In the genomic region with DNA sequence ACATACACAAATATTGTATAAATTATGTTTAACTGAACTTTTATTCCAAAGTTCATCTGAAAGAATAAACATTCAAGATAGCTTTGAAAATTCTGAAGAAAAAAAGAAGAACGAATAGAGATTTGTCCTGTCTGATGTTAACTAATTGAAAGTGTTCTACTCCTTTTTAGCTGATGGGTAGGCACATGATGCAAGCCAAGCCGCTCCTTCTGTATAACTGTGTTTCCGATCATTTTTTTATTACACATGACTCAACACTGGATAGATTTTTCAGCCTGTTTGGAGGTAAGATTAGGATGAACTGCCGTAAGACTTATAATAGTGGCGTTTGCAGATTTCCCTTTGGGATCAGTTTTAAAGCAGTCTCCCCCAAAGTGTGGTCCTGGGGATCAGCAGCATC, we compare ENCODE assay signal across 23 cellular contexts. TPM values are rescaled to one million over a fixed set of nuclear protein-coding genes. Genes with fewer than 3 reads are reported as not detected.
DNase-seq lines count a peak whose midpoint lies in the region; ATAC-seq and TF ChIP-seq lines count a peak whose summit lies in the region.
"Had no signal": no experiment of that assay in that cellular context is flagged by ENCODE, and none has a peak within 500 bp of the region (broad histone marks: within the 10 kb centered on the region; RNA-seq: fewer than 3 reads in every experiment).

No MANE protein-coding gene starts in this region.

- H3K27me3 ChIP-seq in CD4-positive, alpha-beta T cell (ENCODE audit: control insufficient read depth, insufficient read depth, low read length), result no peaks in the 10 kb centered on the region
- H3K27me3 ChIP-seq in CD8-positive, alpha-beta memory T cell (ENCODE audit: insufficient read depth, low read length, poor library complexity, severe bottlenecking), result no peaks in the 10 kb centered on the region
- no peaks in the 10 kb centered on the region for H3K27me3 ChIP-seq in Panc1 (ENCODE audit: control insufficient read depth, insufficient read depth, low read length)
- H3K27me3 ChIP-seq: MG63, Peyer's patch had no signal

- H3K27ac ChIP-seq in CD4-positive, alpha-beta T cell (ENCODE audit: low read depth, low read length), result no peak overlapping the region
- H3K27ac ChIP-seq in CD8-positive, alpha-beta memory T cell (ENCODE audit: low read depth, low read length), result no peak overlapping the region
- H3K27ac ChIP-seq in Panc1 (ENCODE audit: low read length), result no peak overlapping the region
- H3K27ac ChIP-seq: C4-2B, HL-60, Peyer's patch had no signal

- no peak for TF ChIP-seq CTCF in CD4-positive, alpha-beta T cell (IDR thresholded peaks at IDR 0.05)
- no peak for TF ChIP-seq CTCF in Panc1 (IDR thresholded peaks at IDR 0.05)

- in situ Hi-C loops in Panc1 (cut with HindIII; ENCODE audit: low pct_unique_long_range_greater_than_20kb, low sequenced_read_pairs), result no loop called here

- DNase-seq in CD4-positive, alpha-beta T cell, result no peak
- no peak for DNase-seq in CD8-positive, alpha-beta memory T cell
- DNase-seq in Panc1 (ENCODE audit: low read depth, low spot score) (no peak), left colon (no peak), SIG-M5 (lab: John Stamatoyannopoulos, UW) (no peak), activated gamma-delta T cell treated with Interleukin-2 at 50 U/mL for 16 hours (no peak)
- DNase-seq: AML-193, Caco-2, HFFc6, IMR-90, MG63, NCI-H1048, NCI-H1436 treated with DMSO at 0.1 percent for 48 hours, NCI-H2029 treated with DMSO at 0.1 percent for 48 hours, NCI-H2227 treated with DMSO at 0.1 percent for 48 hours, Peyer's patch, Right ventricle myocardium superior, SK-N-SH, T-cell had no signal

- CTCF ChIA-PET in CD4-positive, alpha-beta T cell (lab: Charles Lee), result interaction anchor here (1.5 kb wide), 1 partner anchor 13 kb away, joined by 5 read pairs; no protein-coding TSS in a partner anchor
- CTCF ChIA-PET in CD8-positive, alpha-beta memory T cell (lab: Charles Lee), result interaction anchor here (1.2 kb wide), 1 partner anchor 77 kb away, joined by 3 read pairs; no protein-coding TSS in a partner anchor
- CTCF ChIA-PET in Panc1 (lab: Charles Lee), result no interaction called here

- ATAC-seq in CD4-positive, alpha-beta T cell (ENCODE audit: poor library complexity), result no peak
- ATAC-seq in Panc1 (no peak), left colon (peak; percentile 57), HG03175 (IDR thresholded peaks at IDR 0.05; ENCODE audit: unreplicated experiment) (no peak)
- ATAC-seq: T-cell had no signal

- peak overlapping the region; percentile 55 for H3K27ac Mint-ChIP-seq in CD4-positive, alpha-beta T cell
- H3K27ac Mint-ChIP-seq in CD8-positive, alpha-beta memory T cell, result peak overlapping the region in 6 of 8 donors; percentile 7 to 79 (median 27)
- H3K27ac Mint-ChIP-seq: HFFc6 had no signal

- BruUV-seq in Panc1 (replicated peaks; lab: Mats Ljungman, UMichigan), result TSS peak; percentile 7

- no peaks in the 10 kb centered on the region for H3K9me3 Mint-ChIP-seq in CD4-positive, alpha-beta T cell
- no peaks in the 10 kb centered on the region for H3K9me3 Mint-ChIP-seq in CD8-positive, alpha-beta memory T cell
- H3K9me3 Mint-ChIP-seq: HFFc6 had no signal

- intact Hi-C loops in CD4-positive, alpha-beta T cell (cut with DNase I, micrococcal nuclease), result no loop called here
- intact Hi-C loops in Panc1 (cut with micrococcal nuclease; ENCODE audit: unreplicated experiment) (no loop called here), left colon (cut with DNase I, micrococcal nuclease) (no loop called here)

- peaks cover 6% of the 10 kb centered on the region for H3K36me3 ChIP-seq in CD8-positive, alpha-beta memory T cell (ENCODE audit: insufficient read depth, low read length)
- no peaks in the 10 kb centered on the region for H3K36me3 ChIP-seq in Panc1 (ENCODE audit: control insufficient read depth, insufficient read depth, low read length)

- no peak overlapping the region for H3K4me3 Mint-ChIP-seq in CD4-positive, alpha-beta T cell
- H3K4me3 Mint-ChIP-seq in CD8-positive, alpha-beta memory T cell, result no peak overlapping the region
- H3K4me3 Mint-ChIP-seq: HFFc6 had no signal

- no peaks in the 10 kb centered on the region for H3K27me3 Mint-ChIP-seq in CD4-positive, alpha-beta T cell
- no peaks in the 10 kb centered on the region for H3K27me3 Mint-ChIP-seq in CD8-positive, alpha-beta memory T cell
- H3K27me3 Mint-ChIP-seq: T-cell had no signal

- POLR2A ChIA-PET in CD4-positive, alpha-beta T cell (lab: Charles Lee), result interaction anchor here (2.8 kb wide), 1 partner anchor 19 kb away, joined by 13 read pairs; a partner anchor contains a TSS
- POLR2A ChIA-PET in CD8-positive, alpha-beta memory T cell (lab: Charles Lee), result interaction anchor here (2.3 kb wide), 1 partner anchor 18 kb away, joined by 8 read pairs; a partner anchor contains a TSS
- POLR2A ChIA-PET in Panc1 (lab: Charles Lee), result no interaction called here

- H3K4me1 Mint-ChIP-seq in CD4-positive, alpha-beta T cell (ENCODE audit: low read depth), result peaks cover 72% of the 10 kb centered on the region
- peaks cover 43 to 67% (median 65%) of the 10 kb centered on the region in 3 donors for H3K4me1 Mint-ChIP-seq in CD8-positive, alpha-beta memory T cell

- H3K36me3 Mint-ChIP-seq in CD4-positive, alpha-beta T cell (ENCODE audit: low read depth), result peaks cover 79% of the 10 kb centered on the region
- H3K36me3 Mint-ChIP-seq in CD8-positive, alpha-beta memory T cell, result peaks cover 0 to 57% (median 10%) of the 10 kb centered on the region in 3 donors

- peaks cover 18% of the 10 kb centered on the region for H3K4me1 ChIP-seq in CD8-positive, alpha-beta memory T cell (ENCODE audit: insufficient read depth, low read length)
- H3K4me1 ChIP-seq in Panc1 (ENCODE audit: control insufficient read depth, insufficient read depth, low read length), result no peaks in the 10 kb centered on the region
- H3K4me1 ChIP-seq: Caco-2 had no signal

- no peaks in the 10 kb centered on the region for H3K9me3 ChIP-seq in CD4-positive, alpha-beta T cell (ENCODE audit: control insufficient read depth, low read length)
- no peaks in the 10 kb centered on the region for H3K9me3 ChIP-seq in CD8-positive, alpha-beta memory T cell (ENCODE audit: low read length)
- H3K9me3 ChIP-seq in Panc1 (ENCODE audit: control insufficient read depth, insufficient read depth, low read depth, low read length), result no peaks in the 10 kb centered on the region
- H3K9me3 ChIP-seq: Caco-2, MG63, Peyer's patch, SK-N-SH had no signal

- no peak overlapping the region for H3K4me3 ChIP-seq in CD8-positive, alpha-beta memory T cell (ENCODE audit: low read length)
- no peak overlapping the region for H3K4me3 ChIP-seq in Panc1 (ENCODE audit: low read depth in 2 of 2, low read length in 2 of 2)
- H3K4me3 ChIP-seq: MG63, Peyer's patch had no signal

RNA-seq across cellular contexts. Expression of a gene that starts 19.0 kb away (rescaled TPM):
- 10 to 100 TPM; 12.4 to 13.4 TPM for total RNA-seq in CD4-positive, alpha-beta T cell
- total RNA-seq in CD8-positive, alpha-beta memory T cell, result 10 to 100 TPM; 13.4 to 14.4 TPM
- polyA plus RNA-seq in CD8-positive, alpha-beta memory T cell, result 6.8 TPM
- total RNA-seq in Panc1 (2021; ENCODE audit: unreplicated experiment), result 14.4 TPM
- polyA plus RNA-seq in Panc1 (2012; ENCODE audit: insufficient read length), result 5.3 TPM
- 10 to 100 TPM; 20.0 to 21.9 TPM for total RNA-seq in left colon

RNA-seq across cellular contexts. Expression of a gene that starts 19.2 kb away (rescaled TPM):
- under 1 TPM; 0.74 to 0.75 TPM for total RNA-seq in CD4-positive, alpha-beta T cell
- 1 to 10 TPM; 6.9 to 7.9 TPM for total RNA-seq in CD8-positive, alpha-beta memory T cell
- 5.9 TPM for polyA plus RNA-seq in CD8-positive, alpha-beta memory T cell
- total RNA-seq in Panc1 (2021; ENCODE audit: unreplicated experiment), result 2.7 TPM
- polyA plus RNA-seq in Panc1 (2012; ENCODE audit: insufficient read length), result 2.2 TPM
- 1 to 10 TPM; 6.6 to 7.8 TPM for total RNA-seq in left colon

RNA-seq across cellular contexts. Expression of a gene that starts 53.5 kb away (rescaled TPM):
- not detected for total RNA-seq in CD4-positive, alpha-beta T cell
- total RNA-seq in CD8-positive, alpha-beta memory T cell, result not detected
- polyA plus RNA-seq in CD8-positive, alpha-beta memory T cell, result not detected
- total RNA-seq in Panc1 (2021; ENCODE audit: unreplicated experiment), result not detected
- polyA plus RNA-seq in Panc1 (2012; ENCODE audit: insufficient read length), result not detected
- 10 to 100 TPM; 20.4 to 23.4 TPM for total RNA-seq in left colon
- total RNA-seq: Caco-2, HFFc6, HT1080, IMR-90, Right ventricle myocardium superior, T-cell had no signal
- polyA plus RNA-seq: IMR-90, SK-N-SH had no signal

Comparison
In these comparisons a context has a peak if more than half of its experiments do, and no peak if none do; other contexts are left out.
1. RNA of a gene that starts 53.5 kb away (total RNA-seq): 20.4 to 23.4 TPM in left colon; not detected in CD8-positive, alpha-beta memory T cell, not detected in Panc1 (single experiment) and not detected in CD4-positive, alpha-beta T cell; every median in the first group is over 10 times any median in the second.